In the genomic region with DNA sequence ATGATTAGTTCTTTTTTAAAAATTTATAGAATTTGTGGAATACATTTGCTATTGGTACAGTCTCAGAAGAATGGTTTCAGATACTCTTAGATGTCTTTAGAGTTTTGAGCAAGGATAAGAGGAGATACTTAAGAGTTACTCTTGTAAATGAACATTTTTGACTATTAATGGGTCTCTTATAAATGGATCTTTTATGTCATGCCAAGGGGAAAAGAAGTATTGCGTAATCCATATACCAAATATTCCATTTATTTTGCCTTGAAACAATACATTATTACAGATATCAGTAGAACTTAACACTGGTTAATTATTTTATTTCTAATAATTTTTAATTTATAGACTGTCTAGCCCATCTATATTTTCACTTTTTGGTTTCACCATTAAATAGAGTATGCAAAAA, we compare ENCODE assay signal across 9 cellular contexts. TPM values are rescaled to one million over a fixed set of nuclear protein-coding genes. Genes with fewer than 3 reads are reported as not detected.
"Had no signal": no experiment of that assay in that cellular context is flagged by ENCODE, and none has a peak within 500 bp of the region (broad histone marks: within the 10 kb centered on the region; RNA-seq: fewer than 3 reads in every experiment).

No MANE protein-coding gene starts in this region.

- H3K9me3 ChIP-seq: HAP-1 had no signal

- H3K9ac ChIP-seq: KMS-11 had no signal

- H3K27ac ChIP-seq: HL-60, KMS-11 had no signal

- H3K4me3 ChIP-seq: GM23338, HAP-1 had no signal

- ATAC-seq: GM23338, HCT116 had no signal

- H3K4me2 ChIP-seq: GM23338, KMS-11 had no signal

- H2AFZ ChIP-seq: GM23338 had no signal

- DNase-seq: H7, HFFc6, KBM-7 had no signal

RNA-seq across cellular contexts. Expression of a gene that starts 17.2 kb away (rescaled TPM):
- polyA plus RNA-seq: IgD-negative memory B cell had no signal
